In the genomic region with DNA sequence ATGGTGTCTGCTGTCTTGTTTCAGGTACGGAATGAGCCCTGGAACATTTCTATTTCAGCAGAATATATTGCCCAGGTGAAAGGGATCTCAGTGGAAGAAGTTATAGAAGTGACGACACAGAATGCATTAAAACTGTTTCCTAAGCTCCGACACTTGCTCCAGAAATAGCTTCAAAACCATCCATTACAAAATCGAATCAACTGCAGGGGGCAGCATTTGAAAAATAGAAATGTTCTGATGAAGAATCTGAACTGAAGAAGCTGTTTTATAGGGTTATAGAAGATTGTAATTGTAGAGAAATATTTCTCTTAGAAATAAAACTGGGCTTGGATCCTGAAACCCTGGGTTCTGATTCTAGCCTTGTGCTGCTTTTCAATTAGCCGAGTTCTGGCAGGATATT, we compare ENCODE assay signal across 10 cellular contexts. TPM values are rescaled to one million over a fixed set of nuclear protein-coding genes. Genes with fewer than 3 reads are reported as not detected.
DNase-seq lines count a peak whose midpoint lies in the region; ATAC-seq, FAIRE-seq and TF ChIP-seq lines count a peak whose summit lies in the region.
"Had no signal": no experiment of that assay in that cellular context is flagged by ENCODE, and none has a peak within 500 bp of the region (broad histone marks: within the 10 kb centered on the region; RNA-seq: fewer than 3 reads in every experiment).

No MANE protein-coding gene starts in this region.

- BruUV-seq in HepG2 (replicated peaks; lab: Mats Ljungman, UMichigan): no TSS peak

- DNase-seq in AG20443 (ENCODE audit: low spot score) (peak; percentile 18), GM19239 (ENCODE audit: insufficient read length, low spot score) (no peak), HepG2 (ENCODE audit: low spot score) (peak; percentile 25), HuH-7.5 (ENCODE audit: low spot score) (no peak), foreskin melanocyte (no peak)
- DNase-seq in activated CD8-positive, alpha-beta memory T cell treated with anti-CD3 and anti-CD28 coated beads, Interleukin-2, amount 50 U/mL, for 48 hours: no peak
- DNase-seq: occipital lobe had no signal

- no peak for TF ChIP-seq POLR2A in HepG2 (IDR thresholded peaks at IDR 0.05; ENCODE audit: insufficient read depth in 1 of 2, low read depth in 2 of 2, low read length in 2 of 2)

- no peaks in the 10 kb centered on the region for H3K36me3 ChIP-seq in HepG2 (replicated peaks in 1 of 2; ENCODE audit: control insufficient read depth in 1 of 2, insufficient read depth in 2 of 2, low read length in 2 of 2)

- H2AFZ ChIP-seq in HepG2 (ENCODE audit: low read length): no peak overlapping the region

- 78% methylated on average over 5 of the region's 5 CpGs for WGBS in HepG2 (ENCODE audit: low lambda C conversion rate)

- TF ChIP-seq CTCF in VCaP (conservative IDR thresholded peaks at IDR 0.05) (peak; percentile 43), HepG2 (CRISPR knock-in tag; IDR thresholded peaks at IDR 0.05) (peak; percentile 44)

- H3K4me1 ChIP-seq in HepG2 (ENCODE audit: insufficient read depth, low read length): peaks cover 43% of the 10 kb centered on the region

- H3K4me3 ChIP-seq in HepG2 (replicated peaks in 1 of 3; ENCODE audit: insufficient read depth in 1 of 3, low read depth in 2 of 3, low read length in 3 of 3): no peak overlapping the region

- POLR2A ChIA-PET in HepG2 (lab: Yijun Ruan, JAX): interaction anchor here (1.1 to 1.8 kb wide), 3 partner anchors 13 to 43 kb away, joined by 4 to 7 read pairs (median 6); a partner anchor contains a TSS

- in situ Hi-C loops in HepG2 (cut with HindIII; ENCODE audit: extremely low pct_ligation_motif_present, low pct_unique_long_range_greater_than_20kb): loop anchor here (5.0 to 10.0 kb wide), 2 partner anchors 42 to 180 kb away; a partner anchor contains a TSS

- TF ChIP-seq EP300 in HepG2 (IDR thresholded peaks at IDR 0.05; ENCODE audit: low read depth in 2 of 2, low read length in 2 of 2) (no peak), HepG2 (CRISPR knock-in tag; IDR thresholded peaks at IDR 0.05; ENCODE audit: borderline replicate concordance) (no peak)

- H3K79me2 ChIP-seq in HepG2 (ENCODE audit: insufficient read depth, low read length): no peaks in the 10 kb centered on the region

- no peaks in the 10 kb centered on the region for H4K20me1 ChIP-seq in HepG2 (ENCODE audit: insufficient read depth, low read length)

- CTCF ChIA-PET in HepG2 (lab: Yijun Ruan, JAX; ENCODE audit: low intra/inter-chr PET ratio, low total read pairs): no interaction called here

- H3K27ac ChIP-seq in VCaP (no peak overlapping the region), HepG2 (ENCODE audit: extremely low read length, insufficient read depth, low read length) (no peak overlapping the region)

- H3K9ac ChIP-seq in HepG2 (ENCODE audit: insufficient read depth, low read depth, low read length): no peak overlapping the region

- FAIRE-seq in GM19239 (lab: Jason Lieb, UNC) (peak; percentile 73), HepG2 (lab: Jason Lieb, UNC) (no peak)

- ATAC-seq in HepG2 (no peak), HG03135 (IDR thresholded peaks at IDR 0.05; ENCODE audit: unreplicated experiment) (no peak)

- no peak for TF ChIP-seq RAD21 in HepG2 (CRISPR knock-in tag; IDR thresholded peaks at IDR 0.05)

- intact Hi-C loops in HepG2 (cut with micrococcal nuclease; ENCODE audit: unreplicated experiment): loop anchor here (10.0 kb wide), 2 partner anchors 100 to 180 kb away; no protein-coding TSS in a partner anchor

- no peak overlapping the region for H3K4me2 ChIP-seq in HepG2 (ENCODE audit: low read depth, low read length)

- H3K27me3 ChIP-seq in HepG2 (ENCODE audit: control insufficient read depth in 1 of 2, insufficient read depth in 2 of 2, low read length in 2 of 2): no peaks in the 10 kb centered on the region

- H3K9me3 ChIP-seq in HepG2 (ENCODE audit: low read length): no peaks in the 10 kb centered on the region

RNA-seq across cellular contexts. Expression of a gene that starts 23.3 kb away (rescaled TPM):
- total RNA-seq in HepG2 (2016; rRNA removed; fragmentation: Illumina TruSeq; extraction: Trizol): 8.6 and 10.7 TPM in 2 replicates
- 1.1 and 1.7 TPM in 2 replicates for total RNA-seq in HepG2 (2016; cell fraction: cytosol; rRNA removed; fragmentation: Illumina TruSeq; extraction: Trizol; ENCODE audit: low read depth)
- total RNA-seq in HepG2 (2016; cell fraction: insoluble cytoplasmic fraction; rRNA removed; fragmentation: Illumina TruSeq; extraction: Trizol): 7.9 and 9.4 TPM in 2 replicates
- 3.5 and 5.2 TPM in 2 replicates for total RNA-seq in HepG2 (2016; cell fraction: membrane; rRNA removed; fragmentation: Illumina TruSeq; extraction: Trizol)
- 6.4 and 7.0 TPM in 2 replicates for total RNA-seq in HepG2 (2016; cell fraction: nucleus; rRNA removed; fragmentation: Illumina TruSeq; extraction: Trizol)
- 6.9 and 7.3 TPM in 2 replicates for polyA plus RNA-seq in HepG2 (2011; rRNA removed)
- 3.9 and 5.7 TPM in 2 replicates for polyA plus RNA-seq in HepG2 (2011; cell fraction: cytosol; rRNA removed)
- polyA plus RNA-seq in HepG2 (2011; cell fraction: nucleus; rRNA removed): 4.0 and 5.4 TPM in 2 replicates
- 7.4 and 7.5 TPM in 2 replicates for polyA plus RNA-seq in HepG2 (2012)
- polyA plus RNA-seq in HepG2 (2016; cell fraction: cytosol; fragmentation: Illumina TruSeq; extraction: Trizol; ENCODE audit: low read depth): 1.7 and 2.9 TPM in 2 replicates
- polyA plus RNA-seq in HepG2 (2016; cell fraction: insoluble cytoplasmic fraction; fragmentation: Illumina TruSeq; extraction: Trizol; ENCODE audit: low read depth): 10.3 and 10.7 TPM in 2 replicates
- polyA plus RNA-seq in HepG2 (2016; cell fraction: membrane; fragmentation: Illumina TruSeq; extraction: Trizol; ENCODE audit: low read depth): 3.3 and 4.1 TPM in 2 replicates
- polyA plus RNA-seq in HepG2 (2016; cell fraction: nucleus; fragmentation: Illumina TruSeq; extraction: Trizol; ENCODE audit: insufficient read depth, low read depth): 6.2 and 8.3 TPM in 2 replicates
- 2.8 and 5.4 TPM in 2 replicates for polyA minus RNA-seq in HepG2 (2011; rRNA and poly(A)+ RNA removed; ENCODE audit: low replicate concordance)
- polyA minus RNA-seq in HepG2 (2011; cell fraction: cytosol; rRNA and poly(A)+ RNA removed): 2.6 and 5.8 TPM in 2 replicates
- 12.6 and 17.0 TPM in 2 replicates for polyA minus RNA-seq in HepG2 (2011; cell fraction: nucleus; rRNA and poly(A)+ RNA removed)

RNA-seq across cellular contexts. Expression of a gene that starts 23.4 kb away (rescaled TPM):
- 77.4 and 119 TPM in 2 replicates for total RNA-seq in HepG2 (2016; rRNA removed; fragmentation: Illumina TruSeq; extraction: Trizol)
- total RNA-seq in HepG2 (2016; cell fraction: cytosol; rRNA removed; fragmentation: Illumina TruSeq; extraction: Trizol; ENCODE audit: low read depth): 16.8 and 20.7 TPM in 2 replicates
- total RNA-seq in HepG2 (2016; cell fraction: insoluble cytoplasmic fraction; rRNA removed; fragmentation: Illumina TruSeq; extraction: Trizol): 80.4 and 129 TPM in 2 replicates
- total RNA-seq in HepG2 (2016; cell fraction: membrane; rRNA removed; fragmentation: Illumina TruSeq; extraction: Trizol): 30.7 and 36.3 TPM in 2 replicates
- total RNA-seq in HepG2 (2016; cell fraction: nucleus; rRNA removed; fragmentation: Illumina TruSeq; extraction: Trizol): 44.8 and 46.6 TPM in 2 replicates
- 26.4 and 34.5 TPM in 2 replicates for polyA plus RNA-seq in HepG2 (2011; rRNA removed)
- polyA plus RNA-seq in HepG2 (2011; cell fraction: cytosol; rRNA removed): 24.3 and 36.8 TPM in 2 replicates
- polyA plus RNA-seq in HepG2 (2011; cell fraction: nucleus; rRNA removed): 20.4 and 20.6 TPM in 2 replicates
- 22.1 and 33.9 TPM in 2 replicates for polyA plus RNA-seq in HepG2 (2012)
- polyA plus RNA-seq in HepG2 (2016; cell fraction: cytosol; fragmentation: Illumina TruSeq; extraction: Trizol; ENCODE audit: low read depth): 8.7 and 9.3 TPM in 2 replicates
- polyA plus RNA-seq in HepG2 (2016; cell fraction: insoluble cytoplasmic fraction; fragmentation: Illumina TruSeq; extraction: Trizol; ENCODE audit: low read depth): 103 and 108 TPM in 2 replicates
- polyA plus RNA-seq in HepG2 (2016; cell fraction: membrane; fragmentation: Illumina TruSeq; extraction: Trizol; ENCODE audit: low read depth): 15.8 and 17.8 TPM in 2 replicates
- 38.2 and 40.5 TPM in 2 replicates for polyA plus RNA-seq in HepG2 (2016; cell fraction: nucleus; fragmentation: Illumina TruSeq; extraction: Trizol; ENCODE audit: insufficient read depth, low read depth)
- polyA minus RNA-seq in HepG2 (2011; rRNA and poly(A)+ RNA removed; ENCODE audit: low replicate concordance): 15.7 and 18.6 TPM in 2 replicates
- polyA minus RNA-seq in HepG2 (2011; cell fraction: cytosol; rRNA and poly(A)+ RNA removed): 20.8 and 22.2 TPM in 2 replicates
- 49.3 and 52.6 TPM in 2 replicates for polyA minus RNA-seq in HepG2 (2011; cell fraction: nucleus; rRNA and poly(A)+ RNA removed)

RNA-seq across cellular contexts. Expression of a gene that starts 32.5 kb away (rescaled TPM):
- 0.64 and 0.86 TPM in 2 replicates for total RNA-seq in HepG2 (2016; rRNA removed; fragmentation: Illumina TruSeq; extraction: Trizol)
- total RNA-seq in HepG2 (2016; cell fraction: cytosol; rRNA removed; fragmentation: Illumina TruSeq; extraction: Trizol; ENCODE audit: low read depth): 1.1 and 1.2 TPM in 2 replicates
- not detected in 2 replicates for total RNA-seq in HepG2 (2016; cell fraction: insoluble cytoplasmic fraction; rRNA removed; fragmentation: Illumina TruSeq; extraction: Trizol)
- total RNA-seq in HepG2 (2016; cell fraction: membrane; rRNA removed; fragmentation: Illumina TruSeq; extraction: Trizol): 0.62 and 1.3 TPM in 2 replicates
- not detected in 2 replicates for total RNA-seq in HepG2 (2016; cell fraction: nucleus; rRNA removed; fragmentation: Illumina TruSeq; extraction: Trizol)
- 0.17 TPM in 1 of 2 replicates, not detected in the other for polyA plus RNA-seq in HepG2 (2011; rRNA removed)
- polyA plus RNA-seq in HepG2 (2011; cell fraction: cytosol; rRNA removed): not detected in 2 replicates
- polyA plus RNA-seq in HepG2 (2011; cell fraction: nucleus; rRNA removed): not detected in 2 replicates
- polyA plus RNA-seq in HepG2 (2012): 0.51 TPM in 1 of 2 replicates, not detected in the other
- polyA plus RNA-seq in HepG2 (2016; cell fraction: cytosol; fragmentation: Illumina TruSeq; extraction: Trizol; ENCODE audit: low read depth): 0.93 TPM in 1 of 2 replicates, not detected in the other
- not detected in 2 replicates for polyA plus RNA-seq in HepG2 (2016; cell fraction: insoluble cytoplasmic fraction; fragmentation: Illumina TruSeq; extraction: Trizol; ENCODE audit: low read depth)
- polyA plus RNA-seq in HepG2 (2016; cell fraction: membrane; fragmentation: Illumina TruSeq; extraction: Trizol; ENCODE audit: low read depth): 0.42 and 0.63 TPM in 2 replicates
- not detected in 2 replicates for polyA plus RNA-seq in HepG2 (2016; cell fraction: nucleus; fragmentation: Illumina TruSeq; extraction: Trizol; ENCODE audit: insufficient read depth, low read depth)
- not detected in 2 replicates for polyA minus RNA-seq in HepG2 (2011; rRNA and poly(A)+ RNA removed; ENCODE audit: low replicate concordance)
- not detected in 2 replicates for polyA minus RNA-seq in HepG2 (2011; cell fraction: cytosol; rRNA and poly(A)+ RNA removed)
- polyA minus RNA-seq in HepG2 (2011; cell fraction: nucleus; rRNA and poly(A)+ RNA removed): not detected in 2 replicates
- total RNA-seq: occipital lobe had no signal
- polyA plus RNA-seq: adipose tissue had no signal

RNA-seq across cellular contexts. Expression of a gene that starts 43.1 kb away (rescaled TPM):
- 18.6 and 39.8 TPM in 2 replicates for total RNA-seq in HepG2 (2016; rRNA removed; fragmentation: Illumina TruSeq; extraction: Trizol)
- 41.7 and 44.4 TPM in 2 replicates for total RNA-seq in HepG2 (2016; cell fraction: cytosol; rRNA removed; fragmentation: Illumina TruSeq; extraction: Trizol; ENCODE audit: low read depth)
- 20.2 and 36.6 TPM in 2 replicates for total RNA-seq in HepG2 (2016; cell fraction: insoluble cytoplasmic fraction; rRNA removed; fragmentation: Illumina TruSeq; extraction: Trizol)
- total RNA-seq in HepG2 (2016; cell fraction: membrane; rRNA removed; fragmentation: Illumina TruSeq; extraction: Trizol): 20.7 and 22.2 TPM in 2 replicates
- 42.5 and 47.7 TPM in 2 replicates for total RNA-seq in HepG2 (2016; cell fraction: nucleus; rRNA removed; fragmentation: Illumina TruSeq; extraction: Trizol)
- 14.8 and 16.0 TPM in 2 replicates for polyA plus RNA-seq in HepG2 (2011; rRNA removed)
- polyA plus RNA-seq in HepG2 (2011; cell fraction: cytosol; rRNA removed): 6.6 and 8.7 TPM in 2 replicates
- polyA plus RNA-seq in HepG2 (2011; cell fraction: nucleus; rRNA removed): 15.2 and 15.3 TPM in 2 replicates
- polyA plus RNA-seq in HepG2 (2012): 11.8 and 22.8 TPM in 2 replicates
- polyA plus RNA-seq in HepG2 (2016; cell fraction: cytosol; fragmentation: Illumina TruSeq; extraction: Trizol; ENCODE audit: low read depth): 2.5 and 2.7 TPM in 2 replicates
- polyA plus RNA-seq in HepG2 (2016; cell fraction: insoluble cytoplasmic fraction; fragmentation: Illumina TruSeq; extraction: Trizol; ENCODE audit: low read depth): 12.8 and 14.8 TPM in 2 replicates
- polyA plus RNA-seq in HepG2 (2016; cell fraction: membrane; fragmentation: Illumina TruSeq; extraction: Trizol; ENCODE audit: low read depth): 5.3 and 6.3 TPM in 2 replicates
- polyA plus RNA-seq in HepG2 (2016; cell fraction: nucleus; fragmentation: Illumina TruSeq; extraction: Trizol; ENCODE audit: insufficient read depth, low read depth): 59.2 and 59.9 TPM in 2 replicates
- polyA minus RNA-seq in HepG2 (2011; rRNA and poly(A)+ RNA removed; ENCODE audit: low replicate concordance): 59.0 and 72.7 TPM in 2 replicates
- 20.0 and 25.2 TPM in 2 replicates for polyA minus RNA-seq in HepG2 (2011; cell fraction: cytosol; rRNA and poly(A)+ RNA removed)
- 23.2 and 31.6 TPM in 2 replicates for polyA minus RNA-seq in HepG2 (2011; cell fraction: nucleus; rRNA and poly(A)+ RNA removed)

Comparison
In these comparisons a context has a peak if more than half of its experiments do, and no peak if none do; other contexts are left out.
1. DNase-seq: peak in AG20443 (single experiment) and HepG2 (single experiment); none in GM19239 (single experiment), HuH-7.5 (single experiment), foreskin melanocyte (single experiment) and activated CD8-positive, alpha-beta memory T cell treated with anti-CD3 and anti-CD28 coated beads, Interleukin-2, amount 50 U/mL, for 48 hours (single experiment).